Comparison of ENCODE assay signal across 19 cellular contexts in genomic region chr1:33151115-33151514, GRCh38. TPM values are rescaled to one million over a fixed set of nuclear protein-coding genes. Genes with fewer than 3 reads are reported as not detected.
DNase-seq lines count a peak whose midpoint lies in the region; ATAC-seq, FAIRE-seq and TF ChIP-seq lines count a peak whose summit lies in the region.
"Had no signal": no experiment of that assay in that cellular context is flagged by ENCODE, and none has a peak within 500 bp of the region (broad histone marks: within the 10 kb centered on the region; RNA-seq: fewer than 3 reads in every experiment).

No MANE protein-coding gene starts in this region.

- no peak overlapping the region for H2AFZ ChIP-seq in astrocyte (ENCODE audit: low read depth, low read length)

- intact Hi-C loops in left ventricle myocardium inferior (cut with micrococcal nuclease) = no loop called here
- intact Hi-C loops in cardiac septum (cut with DNase I) = no loop called here
- intact Hi-C loops in esophagus muscularis mucosa (cut with DNase I) = no loop called here

- H3K79me2 ChIP-seq in astrocyte (ENCODE audit: insufficient read depth, low read length) (no peaks in the 10 kb centered on the region), mesendoderm (ENCODE audit: control insufficient read depth, insufficient read depth, low read length) (no peaks in the 10 kb centered on the region)

- H3K4ac ChIP-seq in mesendoderm (ENCODE audit: low read depth, low read length) = no peak overlapping the region

- peaks cover 49% of the 10 kb centered on the region for H3K4me1 ChIP-seq in left ventricle myocardium inferior
- H3K4me1 ChIP-seq in astrocyte (ENCODE audit: insufficient read depth, low read length) = peaks cover 12% of the 10 kb centered on the region
- H3K4me1 ChIP-seq in mesendoderm (ENCODE audit: control insufficient read depth, low read depth, low read length) = no peaks in the 10 kb centered on the region
- peaks cover 21 to 44% (median 35%) of the 10 kb centered on the region in 4 donors for H3K4me1 ChIP-seq in esophagus muscularis mucosa
- H3K4me1 ChIP-seq: pancreas had no signal

- H3K27me3 ChIP-seq in left ventricle myocardium inferior (ENCODE audit: low read depth) (no peaks in the 10 kb centered on the region), astrocyte (ENCODE audit: insufficient read depth, low read length) (no peaks in the 10 kb centered on the region), mesendoderm (ENCODE audit: insufficient read depth, low read length, poor library complexity) (no peaks in the 10 kb centered on the region), esophagus muscularis mucosa (no peaks in the 10 kb centered on the region)
- H3K27me3 ChIP-seq: pancreas had no signal

- H3K9me3 ChIP-seq in left ventricle myocardium inferior (replicated peaks) (no peaks in the 10 kb centered on the region), astrocyte (ENCODE audit: insufficient read depth, low read depth, low read length) (no peaks in the 10 kb centered on the region), esophagus muscularis mucosa (no peaks in the 10 kb centered on the region)
- H3K9me3 ChIP-seq: pancreas had no signal

- H3K36me3 ChIP-seq in left ventricle myocardium inferior (peaks cover 17% of the 10 kb centered on the region), astrocyte (ENCODE audit: insufficient read depth, low read length) (peaks cover 5% of the 10 kb centered on the region), mesendoderm (ENCODE audit: control insufficient read depth, insufficient read depth, low read length) (no peaks in the 10 kb centered on the region), esophagus muscularis mucosa (peaks cover 13 to 41% (median 23%) of the 10 kb centered on the region in 4 donors)
- H3K36me3 ChIP-seq: pancreas had no signal

- H3K36me3 Mint-ChIP-seq in astrocyte (ENCODE audit: low read depth, unreplicated experiment) = peaks cover 29% of the 10 kb centered on the region

- no CpG with 5 or more reads among the region's 7 CpGs for WGBS in mesendoderm (ENCODE audit: extremely low coverage, insufficient coverage, low lambda C conversion rate)
- WGBS in esophagus muscularis mucosa = 100% methylated on average over 1 of the region's 7 CpGs

- H2BK15ac ChIP-seq in mesendoderm (replicated peaks; ENCODE audit: low read depth) = no peak overlapping the region

- H4K5ac ChIP-seq in mesendoderm (ENCODE audit: low read length) = no peak overlapping the region

- peak overlapping the region; percentile 5 for H3K56ac ChIP-seq in mesendoderm (ENCODE audit: low read length)

- FAIRE-seq in astrocyte (lab: Jason Lieb, UNC) = no peak
- FAIRE-seq: D721Med, endothelial cell of umbilical vein, islet of Langerhans, pancreas, small intestine had no signal

- H3K4me3 ChIP-seq in left ventricle myocardium inferior (no peak overlapping the region), astrocyte (ENCODE audit: insufficient read depth, low read depth, low read length) (no peak overlapping the region), mesendoderm (ENCODE audit: low read length) (no peak overlapping the region), esophagus muscularis mucosa (no peak overlapping the region)
- H3K4me3 ChIP-seq: pancreas had no signal

- TF ChIP-seq EP300 in esophagus muscularis mucosa (IDR thresholded peaks at IDR 0.05) = no peak

- no peaks in the 10 kb centered on the region for H3K27me3 Mint-ChIP-seq in astrocyte (ENCODE audit: low read depth, unreplicated experiment)
- H3K27me3 Mint-ChIP-seq: activated CD4-positive, alpha-beta T cell treated with anti-CD3 and anti-CD28 coated beads, Interleukin-2, amount 10 ng/mL, durations not matched to agents 7 days and 5 days had no signal

- DNase-seq in left ventricle myocardium inferior = no peak
- no peak for DNase-seq in cardiac septum (ENCODE audit: low spot score)
- no peak for DNase-seq in astrocyte (ENCODE audit: low read depth)
- no peak for DNase-seq in mesendoderm
- DNase-seq in NCI-H748 (lab: John Stamatoyannopoulos, UW; ENCODE audit: unreplicated experiment) = no peak
- no peak for DNase-seq in esophagus muscularis mucosa (ENCODE audit: extremely low spot score)
- DNase-seq in T-helper 1 cell = no peak
- DNase-seq: activated CD4-positive, alpha-beta T cell treated with anti-CD3 and anti-CD28 coated beads, Interleukin-2, amount 10 ng/mL, durations not matched to agents 7 days and 5 days; activated T-cell treated with anti-CD3 and anti-CD28 coated beads, Interleukin-2, amount 50 U/mL, for 4 hours; NCI-H1092 treated with DMSO at 0.1 percent for 48 hours; NCI-H2227 treated with DMSO at 0.1 percent for 48 hours; pancreas; SHP77 treated with DMSO at 0.1 percent for 48 hours; small intestine; T1000 had no signal

- no peak for TF ChIP-seq CTCF in left ventricle myocardium inferior (IDR thresholded peaks at IDR 0.05; ENCODE audit: borderline replicate concordance)
- no peak for TF ChIP-seq CTCF in astrocyte (IDR thresholded peaks at IDR 0.05; ENCODE audit: insufficient read depth, low read depth, low read length)
- TF ChIP-seq CTCF in esophagus muscularis mucosa (IDR thresholded peaks at IDR 0.05) = no peak

- no peak for TF ChIP-seq POLR2A in esophagus muscularis mucosa (IDR thresholded peaks at IDR 0.05; ENCODE audit: low read depth)

- H3K27ac Mint-ChIP-seq in astrocyte (ENCODE audit: unreplicated experiment) = peak overlapping the region; percentile 77
- H3K27ac Mint-ChIP-seq: activated CD4-positive, alpha-beta T cell treated with anti-CD3 and anti-CD28 coated beads, Interleukin-2, amount 10 ng/mL, durations not matched to agents 7 days and 5 days had no signal

- no peak overlapping the region for H3K4me2 ChIP-seq in astrocyte (ENCODE audit: low read length)
- no peak overlapping the region for H3K4me2 ChIP-seq in mesendoderm (ENCODE audit: low read length)

- no peak overlapping the region for H3K4me3 Mint-ChIP-seq in astrocyte (ENCODE audit: unreplicated experiment)
- H3K4me3 Mint-ChIP-seq: activated CD4-positive, alpha-beta T cell treated with anti-CD3 and anti-CD28 coated beads, Interleukin-2, amount 10 ng/mL, durations not matched to agents 7 days and 5 days; activated T-cell treated with anti-CD3 and anti-CD28 coated beads, Interleukin-2, amount 50 U/mL, for 4 hours had no signal

- H2BK5ac ChIP-seq in mesendoderm (ENCODE audit: low read length) = no peak overlapping the region

- H3K9me3 Mint-ChIP-seq in astrocyte (ENCODE audit: unreplicated experiment) = no peaks in the 10 kb centered on the region
- H3K9me3 Mint-ChIP-seq: activated CD4-positive, alpha-beta T cell treated with anti-CD3 and anti-CD28 coated beads, Interleukin-2, amount 10 ng/mL, durations not matched to agents 7 days and 5 days; activated T-cell treated with anti-CD3 and anti-CD28 coated beads, Interleukin-2, amount 50 U/mL, for 4 hours had no signal

- no peak overlapping the region for H3K18ac ChIP-seq in mesendoderm (ENCODE audit: low read length)

- no peak overlapping the region for H2BK120ac ChIP-seq in mesendoderm (ENCODE audit: low read depth, low read length)

- H3K9ac ChIP-seq in astrocyte (ENCODE audit: low read length) = no peak overlapping the region
- H3K9ac ChIP-seq in mesendoderm (ENCODE audit: low read length) = no peak overlapping the region

- no peak overlapping the region for H3K23ac ChIP-seq in mesendoderm (ENCODE audit: low read length)

- no peak overlapping the region for H4K8ac ChIP-seq in mesendoderm (ENCODE audit: low read depth, low read length)

- peaks cover 30% of the 10 kb centered on the region for H3K4me1 Mint-ChIP-seq in astrocyte (ENCODE audit: low read depth, unreplicated experiment)

- no peaks in the 10 kb centered on the region for H4K20me1 ChIP-seq in astrocyte (ENCODE audit: insufficient read depth, low read length)

- H3K27ac ChIP-seq in left ventricle myocardium inferior (replicated peaks) (peak overlapping the region; percentile 90), astrocyte (ENCODE audit: low read depth, low read length) (no peak overlapping the region), mesendoderm (ENCODE audit: low read depth, low read length) (no peak overlapping the region), esophagus muscularis mucosa (replicated peaks in 1 of 4) (peak overlapping the region in 1 of 4 donors; percentile 44)
- H3K27ac ChIP-seq: pancreas had no signal

- H2AK5ac ChIP-seq in mesendoderm (ENCODE audit: low read length) = no peak overlapping the region

- no peak for ATAC-seq in GM19324 (IDR thresholded peaks at IDR 0.05; ENCODE audit: low FRiP score, unreplicated experiment)
- ATAC-seq: activated T-cell treated with anti-CD3 and anti-CD28 coated beads, Interleukin-2, amount 50 U/mL, for 4 hours; pancreas had no signal

- no peaks in the 10 kb centered on the region for H3K79me1 ChIP-seq in mesendoderm (ENCODE audit: low read length)

RNA-seq across cellular contexts. Expression of gene TRIM62, which starts 30.7 kb away (rescaled TPM):
- total RNA-seq in left ventricle myocardium inferior (2.3 TPM), cardiac septum (3.5 TPM), astrocyte (10.8 and 11.5 TPM in 2 replicates), esophagus muscularis mucosa (1 to 10 TPM; 5.0 to 9.3 (median 7.8) TPM)
- 3.0 TPM for polyA plus RNA-seq in mesendoderm (2013, experiment 1 of 2)
- 3.0 TPM for polyA plus RNA-seq in mesendoderm (2013, experiment 2 of 2)
